In the genomic region with DNA sequence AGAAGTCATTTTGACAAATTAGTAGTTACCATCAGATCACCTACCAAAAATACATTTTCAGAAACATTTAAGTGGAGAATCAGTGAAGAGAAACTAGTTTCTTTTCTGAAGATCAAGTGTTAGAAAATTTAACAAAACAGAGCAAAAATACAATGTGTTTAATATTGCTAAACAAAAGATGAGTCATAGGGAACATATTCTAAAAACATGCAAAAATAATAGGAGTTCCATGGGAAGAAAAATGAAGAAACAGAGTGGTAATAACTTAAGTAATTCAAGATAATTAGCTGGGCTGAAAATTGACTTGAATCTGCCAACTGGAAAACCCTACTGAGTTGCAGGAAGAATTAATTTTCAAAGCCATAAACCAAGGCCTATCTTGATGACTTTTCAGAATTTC, we compare ENCODE assay signal across 16 cellular contexts.
DNase-seq lines count a peak whose midpoint lies in the region; ATAC-seq and TF ChIP-seq lines count a peak whose summit lies in the region.
"Had no signal": no experiment of that assay in that cellular context is flagged by ENCODE, and none has a peak within 500 bp of the region (broad histone marks: within the 10 kb centered on the region; RNA-seq: fewer than 3 reads in every experiment).

No MANE protein-coding gene starts in this region.

- H3K27me3 ChIP-seq in adipocyte (replicated peaks; ENCODE audit: control insufficient read depth, insufficient read depth, low read length) (no peaks in the 10 kb centered on the region), suprapubic skin (no peaks in the 10 kb centered on the region), endodermal cell (ENCODE audit: control insufficient read depth, insufficient read depth, low read length, poor library complexity, severe bottlenecking) (no peaks in the 10 kb centered on the region), mesenchymal stem cell (ENCODE audit: control insufficient read depth in 1 of 2, insufficient read depth in 1 of 2, low read length in 2 of 2) (no peaks in the 10 kb centered on the region)
- H3K27me3 ChIP-seq: BE2C, MG63 had no signal

- no peak overlapping the region for H2BK15ac ChIP-seq in mesenchymal stem cell (ENCODE audit: low read depth, poor library complexity, severe bottlenecking)

- no peak for TF ChIP-seq EP300 in suprapubic skin (IDR thresholded peaks at IDR 0.05)

- H2BK12ac ChIP-seq in mesenchymal stem cell (ENCODE audit: low read length in 2 of 2): no peak overlapping the region

- no peaks in the 10 kb centered on the region for H3K36me3 ChIP-seq in adipocyte (ENCODE audit: control insufficient read depth, insufficient read depth, low read length, severe bottlenecking)
- no peaks in the 10 kb centered on the region for H3K36me3 ChIP-seq in suprapubic skin
- H3K36me3 ChIP-seq in endodermal cell (ENCODE audit: control insufficient read depth, insufficient read depth, low read length): no peaks in the 10 kb centered on the region
- H3K36me3 ChIP-seq in mesenchymal stem cell (ENCODE audit: control insufficient read depth in 1 of 2, insufficient read depth in 2 of 2, low read depth in 1 of 2, low read length in 2 of 2): no peaks in the 10 kb centered on the region
- H3K36me3 ChIP-seq: BE2C, MG63 had no signal

- ATAC-seq in naive thymus-derived CD8-positive, alpha-beta T cell: no peak

- no peak overlapping the region for H3K23ac ChIP-seq in mesenchymal stem cell (ENCODE audit: low read length in 2 of 2)

- H3K9me3 Mint-ChIP-seq in endodermal cell: peaks cover 23% of the 10 kb centered on the region
- peaks cover 0 to 24% (median 4%) of the 10 kb centered on the region in 9 donors for H3K9me3 Mint-ChIP-seq in naive thymus-derived CD8-positive, alpha-beta T cell

- H3K4ac ChIP-seq in mesenchymal stem cell (ENCODE audit: low read depth in 1 of 2, low read length in 2 of 2): no peak overlapping the region

- no peak overlapping the region for H2BK5ac ChIP-seq in mesenchymal stem cell (ENCODE audit: low read depth, low read length, poor library complexity, severe bottlenecking)

- H3K4me2 ChIP-seq in mesenchymal stem cell (ENCODE audit: low read length, poor library complexity, severe bottlenecking): no peak overlapping the region
- H3K4me2 ChIP-seq: KMS-11 had no signal

- H2BK120ac ChIP-seq in mesenchymal stem cell (ENCODE audit: low read depth, low read length): no peak overlapping the region

- H3K9ac ChIP-seq in adipocyte (ENCODE audit: low read length): no peak overlapping the region
- H3K9ac ChIP-seq in endodermal cell (ENCODE audit: extremely low read depth, low read length, poor library complexity, severe bottlenecking): no peak overlapping the region
- no peak overlapping the region for H3K9ac ChIP-seq in mesenchymal stem cell (ENCODE audit: low read length)
- H3K9ac ChIP-seq: KMS-11 had no signal

- H3K4me1 ChIP-seq in adipocyte (ENCODE audit: control insufficient read depth, insufficient read depth, low read length): peaks cover 8% of the 10 kb centered on the region
- no peaks in the 10 kb centered on the region for H3K4me1 ChIP-seq in suprapubic skin
- H3K4me1 ChIP-seq in endodermal cell (ENCODE audit: control insufficient read depth, insufficient read depth, low read length): no peaks in the 10 kb centered on the region
- H3K4me1 ChIP-seq in mesenchymal stem cell (ENCODE audit: control insufficient read depth, insufficient read depth, low read depth, low read length): no peaks in the 10 kb centered on the region
- H3K4me1 ChIP-seq: BE2C had no signal

- no peaks in the 10 kb centered on the region for H3K4me1 Mint-ChIP-seq in endodermal cell
- H3K4me1 Mint-ChIP-seq in naive thymus-derived CD8-positive, alpha-beta T cell: no peaks in the 10 kb centered on the region

- no peak overlapping the region for H4K8ac ChIP-seq in mesenchymal stem cell (ENCODE audit: low read length)

- TF ChIP-seq POLR2A in suprapubic skin (IDR thresholded peaks at IDR 0.05): no peak

- H3K79me1 ChIP-seq in mesenchymal stem cell (replicated peaks; ENCODE audit: low read length, poor library complexity, severe bottlenecking): no peaks in the 10 kb centered on the region

- no peak overlapping the region for H3K4me3 Mint-ChIP-seq in endodermal cell
- no peak overlapping the region for H3K4me3 Mint-ChIP-seq in naive thymus-derived CD8-positive, alpha-beta T cell
- H3K4me3 Mint-ChIP-seq: CD4-positive, alpha-beta T cell had no signal

- H3K18ac ChIP-seq in mesenchymal stem cell (ENCODE audit: low read depth in 1 of 2, low read length in 2 of 2): no peak overlapping the region

- peaks cover under 1% of the 10 kb centered on the region for H3K9me3 ChIP-seq in adipocyte (ENCODE audit: control insufficient read depth, low read length)
- H3K9me3 ChIP-seq in suprapubic skin: no peaks in the 10 kb centered on the region
- peaks cover 7% of the 10 kb centered on the region for H3K9me3 ChIP-seq in endodermal cell (ENCODE audit: control insufficient read depth, low read length)
- H3K9me3 ChIP-seq in mesenchymal stem cell (ENCODE audit: control insufficient read depth, low read length): peaks cover 1% of the 10 kb centered on the region
- H3K9me3 ChIP-seq: BE2C had no signal

- POLR2A ChIA-PET in naive thymus-derived CD8-positive, alpha-beta T cell (lab: Charles Lee): no interaction called here

- no peak overlapping the region for H3K14ac ChIP-seq in mesenchymal stem cell (ENCODE audit: low read length in 2 of 2)

- H2AFZ ChIP-seq in mesenchymal stem cell (ENCODE audit: low read depth, low read length): no peak overlapping the region

- H3K27ac Mint-ChIP-seq in endodermal cell: no peak overlapping the region
- no peak overlapping the region for H3K27ac Mint-ChIP-seq in naive thymus-derived CD8-positive, alpha-beta T cell
- H3K27ac Mint-ChIP-seq: CD4-positive, alpha-beta T cell had no signal

- H3K27me3 Mint-ChIP-seq in endodermal cell (ENCODE audit: insufficient read depth): no peaks in the 10 kb centered on the region
- H3K27me3 Mint-ChIP-seq in naive thymus-derived CD8-positive, alpha-beta T cell: no peaks in the 10 kb centered on the region
- H3K27me3 Mint-ChIP-seq: CD4-positive, alpha-beta T cell had no signal

- H3K36me3 Mint-ChIP-seq in endodermal cell (ENCODE audit: low read depth): no peaks in the 10 kb centered on the region
- H3K36me3 Mint-ChIP-seq in naive thymus-derived CD8-positive, alpha-beta T cell: peaks cover 0 to 4% (median 0%) of the 10 kb centered on the region in 3 donors

- no peak overlapping the region for H4K91ac ChIP-seq in mesenchymal stem cell (ENCODE audit: low read length)

- TF ChIP-seq CTCF in fibroblast of mammary gland (conservative IDR thresholded peaks at IDR 0.05; ENCODE audit: control insufficient read depth, insufficient read depth, low read depth, low read length): no peak
- no peak for TF ChIP-seq CTCF in suprapubic skin (IDR thresholded peaks at IDR 0.05)
- TF ChIP-seq CTCF in endodermal cell (conservative IDR thresholded peaks at IDR 0.05): no peak

- H3K4me3 ChIP-seq in adipocyte (ENCODE audit: low read length) (no peak overlapping the region), fibroblast of mammary gland (ENCODE audit: control insufficient read depth, low read depth, low read length) (no peak overlapping the region), suprapubic skin (no peak overlapping the region), endodermal cell (ENCODE audit: low read length) (no peak overlapping the region), mesenchymal stem cell (ENCODE audit: insufficient read depth in 1 of 2, low read depth in 1 of 2, low read length in 2 of 2) (no peak overlapping the region)
- H3K4me3 ChIP-seq: MG63 had no signal

- H2AK5ac ChIP-seq in mesenchymal stem cell (ENCODE audit: low read length, severe bottlenecking): no peak overlapping the region

- DNase-seq in ELR (ENCODE audit: low read depth) (peak; percentile 18), adipocyte (ENCODE audit: low read depth) (peak; percentile 49), fibroblast of mammary gland (ENCODE audit: low read depth) (peak; percentile 23), suprapubic skin (ENCODE audit: low spot score in 2 of 2) (no peak), endodermal cell (no peak), mesenchymal stem cell (no peak)
- DNase-seq in naive thymus-derived CD8-positive, alpha-beta T cell: no peak
- DNase-seq: BE2C; Calu3; CD4-positive, alpha-beta T cell; DMS53; GOT3; MG63; NCI-H1092 treated with DMSO at 0.1 percent for 48 hours; NCI-H510A treated with DMSO at 0.1 percent for 48 hours had no signal

- H3K27ac ChIP-seq in suprapubic skin: peak overlapping the region; percentile 27
- H3K27ac ChIP-seq in endodermal cell (ENCODE audit: low read depth, low read length): no peak overlapping the region
- H3K27ac ChIP-seq in mesenchymal stem cell (ENCODE audit: low read length, poor library complexity, severe bottlenecking): no peak overlapping the region
- H3K27ac ChIP-seq: KMS-11 had no signal

Comparison
In these comparisons a context has a peak if more than half of its experiments do, and no peak if none do; other contexts are left out.
1. DNase-seq: peak in ELR (single experiment), adipocyte (single experiment) and fibroblast of mammary gland (single experiment); none in suprapubic skin (0 of 2), endodermal cell (single experiment), mesenchymal stem cell (single experiment) and naive thymus-derived CD8-positive, alpha-beta T cell (0 of 10).